23 cellular contexts compared by ENCODE assay signal in the genomic region with DNA sequence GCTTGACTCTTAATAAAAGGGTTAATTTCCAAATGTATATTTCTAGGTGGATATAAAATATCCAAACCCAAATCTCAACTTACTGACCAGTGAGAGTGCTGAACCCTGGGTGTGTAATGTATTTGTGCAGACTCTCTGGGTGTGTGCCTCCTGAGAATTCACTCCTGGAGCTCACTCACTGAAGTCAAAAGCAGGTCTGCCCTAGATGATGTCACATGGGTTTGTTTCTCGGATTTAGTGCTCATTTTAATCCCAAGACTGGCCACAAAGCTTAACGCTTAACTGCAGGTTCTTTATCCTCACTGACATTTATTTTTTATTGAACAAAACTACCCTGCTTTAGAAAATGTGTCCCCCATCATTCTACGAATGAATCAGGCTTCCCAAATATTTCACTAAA.
DNase-seq lines count a peak whose midpoint lies in the region; ATAC-seq and FAIRE-seq lines count a peak whose summit lies in the region.
"Had no signal": no experiment of that assay in that cellular context is flagged by ENCODE, and none has a peak within 500 bp of the region (broad histone marks: within the 10 kb centered on the region; RNA-seq: fewer than 3 reads in every experiment).

No MANE protein-coding gene starts in this region.

- H3K27ac ChIP-seq in caudate nucleus (ENCODE audit: low read depth, low read length), result peak overlapping the region; percentile 48
- H3K27ac ChIP-seq: HL-60, RWPE1 had no signal

- FAIRE-seq in urothelium cell line (lab: Jason Lieb, UNC), result no peak
- FAIRE-seq: GM12891 had no signal

- in situ Hi-C loops in ACHN (cut with HindIII; ENCODE audit: low pct_ligation_motif_present, low pct_unique_long_range_greater_than_20kb, low sequenced_read_pairs), result no loop called here

- DNase-seq in NCI-H1694 treated with DMSO at 0.1 percent for 48 hours (lab: John Stamatoyannopoulos, UW) (peak; percentile 35), NCI-H1694 (lab: John Stamatoyannopoulos, UW) (no peak), NCI-H69 (lab: John Stamatoyannopoulos, UW) (peak; percentile 29), caudate nucleus (lab: John Stamatoyannopoulos, UW) (no peak), urothelium cell line (ENCODE audit: low spot score) (no peak), ACHN (no peak)
- DNase-seq: 8988T; Caco-2; CD4-positive, alpha-beta T cell; IMR-90; NCI-H187; NCI-H226; NCI-H526 treated with DMSO at 0.1 percent for 48 hours; NK-92 treated with Interleukin-12 subunit alpha and Interleukin-12 subunit beta, amount 100 ng/mL, for 24 hours; PC-3; SIG-M5; T-cell had no signal

- no peak for ATAC-seq in GM21619 (IDR thresholded peaks at IDR 0.05; ENCODE audit: unreplicated experiment)
- no peak for ATAC-seq in GM18861 (IDR thresholded peaks at IDR 0.05; ENCODE audit: unreplicated experiment)
- ATAC-seq: PC-3, SK-N-SH treated with all-trans-retinoic acid at 6 μM for 48 hours, T-cell had no signal

Comparison
In these comparisons a context has a peak if more than half of its experiments do, and no peak if none do; other contexts are left out.
1. DNase-seq: peak in NCI-H1694 treated with DMSO at 0.1 percent for 48 hours (single experiment) and NCI-H69 (single experiment); none in NCI-H1694 (single experiment), caudate nucleus (0 of 61), urothelium cell line (single experiment) and ACHN (single experiment).